6 cellular contexts compared by ENCODE assay signal in the genomic region with DNA sequence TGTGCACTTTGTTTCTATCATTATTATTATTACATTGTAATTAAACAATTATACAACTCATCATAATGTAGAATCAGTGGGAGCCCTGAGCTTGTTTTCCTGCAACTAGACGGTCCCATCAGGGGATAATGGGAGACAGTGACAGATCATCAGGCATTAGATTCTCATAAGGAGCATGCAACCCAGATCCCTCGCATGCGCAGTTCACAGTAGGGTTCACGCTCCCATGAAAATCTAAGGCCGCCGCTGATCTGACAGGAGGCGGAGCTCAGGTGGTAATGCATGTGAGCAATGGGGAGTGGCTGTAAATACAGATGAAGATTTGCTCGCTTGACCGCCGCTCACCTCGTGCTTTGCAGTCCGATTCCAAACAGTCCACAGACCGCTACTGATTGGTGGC. TPM values are rescaled to one million over a fixed set of nuclear protein-coding genes. Genes with fewer than 3 reads are reported as not detected.
"Had no signal": no experiment of that assay in that cellular context is flagged by ENCODE, and none has a peak within 500 bp of the region (broad histone marks: within the 10 kb centered on the region; RNA-seq: fewer than 3 reads in every experiment).

No MANE protein-coding gene starts in this region.

RNA-seq across cellular contexts. Expression of a gene that starts 49.1 kb away (rescaled TPM):
- total RNA-seq: LHCN-M2, MCF 10A, OCI-LY7, RPMI7951, SJCRH30, SK-MEL-5 had no signal
